8 cellular contexts compared by ENCODE assay signal in genomic region chr5:150413176-150413901, GRCh38. TPM values are rescaled to one million over a fixed set of nuclear protein-coding genes. Genes with fewer than 3 reads are reported as not detected.
DNase-seq lines count a peak whose midpoint lies in the region; ATAC-seq, FAIRE-seq and TF ChIP-seq lines count a peak whose summit lies in the region.

No MANE protein-coding gene starts in this region.

- H3K9ac ChIP-seq in iPS-15b (ENCODE audit: low read depth, low read length) (no peak overlapping the region), SK-N-SH (no peak overlapping the region)

- no peaks in the 10 kb centered on the region for H3K9me2 ChIP-seq in SK-N-SH

- H4K20me1 ChIP-seq in SK-N-SH (ENCODE audit: insufficient read depth) = no peaks in the 10 kb centered on the region

- H3K4me3 ChIP-seq in iPS-15b (ENCODE audit: low read depth, low read length) (peak overlapping the region; percentile 61), small intestine (ENCODE audit: low read depth in 1 of 2, low read length in 2 of 2) (peak overlapping the region in 1 of 2 donors; percentile 77), SK-N-SH (ENCODE audit: low read depth in 2 of 2, low read length in 1 of 2) (no peak overlapping the region)

- peak; percentile 44 for ATAC-seq in T-helper 17 cell

- no peak for TF ChIP-seq CTCF in SK-N-SH (IDR thresholded peaks at IDR 0.05)

- H3K4me1 Mint-ChIP-seq in T-helper 17 cell = peaks cover 33% of the 10 kb centered on the region

- H3K9me3 ChIP-seq in T-helper 17 cell (ENCODE audit: control insufficient read depth, low read length, poor library complexity, severe bottlenecking) (no peaks in the 10 kb centered on the region), iPS-15b (ENCODE audit: control insufficient read depth, insufficient read depth, low read length) (no peaks in the 10 kb centered on the region), small intestine (ENCODE audit: control insufficient read depth, low read depth) (no peaks in the 10 kb centered on the region), SK-N-SH (no peaks in the 10 kb centered on the region)

- H3K36me3 Mint-ChIP-seq in T-helper 17 cell (ENCODE audit: low read depth) = peaks cover 3% of the 10 kb centered on the region

- 40 to 50% (median 42%) methylated on average over 12 of the region's 12 CpGs for WGBS in small intestine, 3 donors
- WGBS in SK-N-SH (ENCODE audit: low lambda C conversion rate) = 93% methylated on average over 12 of the region's 12 CpGs

- H3K36me3 ChIP-seq in iPS-15b (ENCODE audit: control insufficient read depth, insufficient read depth, low read length) (no peaks in the 10 kb centered on the region), small intestine (ENCODE audit: control insufficient read depth in 2 of 2, insufficient read depth in 2 of 2, low read length in 2 of 2) (no peaks in the 10 kb centered on the region), SK-N-SH (replicated peaks in 1 of 2; ENCODE audit: control insufficient read depth in 1 of 2, insufficient read depth in 2 of 2, low read length in 1 of 2) (no peaks in the 10 kb centered on the region)

- peaks cover 15% of the 10 kb centered on the region for H3K4me1 ChIP-seq in iPS-15b (ENCODE audit: control insufficient read depth, insufficient read depth, low read length)
- H3K4me1 ChIP-seq in small intestine (ENCODE audit: control insufficient read depth in 2 of 2, insufficient read depth in 1 of 2, low read depth in 1 of 2, low read length in 1 of 2) = no peaks in the 10 kb centered on the region
- peaks cover 4 to 8% of the 10 kb centered on the region in 2 experiments; a peak in 3 of 4 replicates for H3K4me1 ChIP-seq in SK-N-SH (ENCODE audit: control insufficient read depth in 1 of 2, insufficient read depth in 2 of 2, low read depth in 1 of 2, low read length in 1 of 2)

- no peaks in the 10 kb centered on the region for H3K27me3 ChIP-seq in iPS-15b (ENCODE audit: control insufficient read depth, insufficient read depth, low read length)
- no peaks in the 10 kb centered on the region for H3K27me3 ChIP-seq in small intestine (ENCODE audit: control insufficient read depth in 2 of 2, insufficient read depth in 2 of 2, low read length in 2 of 2)
- no peaks in the 10 kb centered on the region for H3K27me3 ChIP-seq in SK-N-SH (ENCODE audit: insufficient read depth)

- DNase-seq in GM12891 (ENCODE audit: insufficient read length, low spot score) = no peak
- no peak for DNase-seq in T-helper 17 cell
- DNase-seq in small intestine = no peak
- DNase-seq in HUDEP-2 (lab: John Stamatoyannopoulos, UW; ENCODE audit: unreplicated experiment in 76 of 76) = no peak
- DNase-seq in T1000 (lab: John Stamatoyannopoulos, UW) = no peak
- DNase-seq in RKO (ENCODE audit: low spot score) = no peak
- no peak for DNase-seq in SK-N-SH

- H3K27ac Mint-ChIP-seq in T-helper 17 cell = peak overlapping the region; percentile 97

- peaks cover 8% of the 10 kb centered on the region for H3F3A ChIP-seq in SK-N-SH (replicated peaks; ENCODE audit: insufficient read depth)

- H2AFZ ChIP-seq in SK-N-SH (ENCODE audit: low read depth) = no peak overlapping the region

- H3K27me3 Mint-ChIP-seq in T-helper 17 cell = no peaks in the 10 kb centered on the region

- no peaks in the 10 kb centered on the region for H3K79me2 ChIP-seq in SK-N-SH (ENCODE audit: insufficient read depth)

- CTCF ChIA-PET in SK-N-SH (lab: Yijun Ruan, JAX) = interaction anchor here (1.0 to 1.5 kb wide), 3 partner anchors 23 to 85 kb away, joined by 3 to 4 read pairs (median 4); no protein-coding TSS in a partner anchor

- TF ChIP-seq RAD21 in SK-N-SH (IDR thresholded peaks at IDR 0.05; ENCODE audit: low read length) = no peak

- peak overlapping the region; percentile 92 for H3K4me3 Mint-ChIP-seq in T-helper 17 cell

- peak; percentile 56 for FAIRE-seq in GM12891 (lab: Jason Lieb, UNC)
- no peak for FAIRE-seq in small intestine (lab: Jason Lieb, UNC)

- no peak for TF ChIP-seq POLR2A in GM12891 (IDR thresholded peaks at IDR 0.05; ENCODE audit: low read depth, low read length)

- H3K27ac ChIP-seq in small intestine (ENCODE audit: low read depth in 1 of 2, low read length in 1 of 2) (peak overlapping the region; percentile 96), SK-N-SH (ENCODE audit: low read depth in 2 of 2, low read length in 1 of 2) (no peak overlapping the region)

- POLR2A ChIA-PET in SK-N-SH (lab: Yijun Ruan, JAX) = interaction anchor here (0.7 kb wide), 1 partner anchor 29 kb away, joined by 3 read pairs; no protein-coding TSS in a partner anchor

- no peak for TF ChIP-seq EP300 in SK-N-SH (IDR thresholded peaks at IDR 0.05; ENCODE audit: borderline replicate concordance in 1 of 2, low read depth in 1 of 2, low read length in 1 of 2)

- H3K4me2 ChIP-seq in SK-N-SH = no peak overlapping the region

TF ChIP-seq in GM12891, 5 proteins besides CTCF, POLR2A, EP300 and RAD21:
- TF ChIP-seq TAF1 (IDR thresholded peaks at IDR 0.05; ENCODE audit: low read depth, low read length) (no peak; the same call in none of the 2 replicates), PAX5 (IDR thresholded peaks at IDR 0.05; ENCODE audit: insufficient read depth, low read length, severe bottlenecking) (no peak), POLR2AphosphoS5 (IDR thresholded peaks at IDR 0.05; ENCODE audit: low read depth, low read length) (0 out of 2 replicates have a peak, but pooled peaks have one; percentile 39)

TF ChIP-seq in SK-N-SH, 30 proteins besides CTCF, POLR2A, EP300 and RAD21 (continues in another document):
- TF ChIP-seq REST (IDR thresholded peaks at IDR 0.05; ENCODE audit: low read depth, low read length) (no peak), YY1 (IDR thresholded peaks at IDR 0.05; ENCODE audit: low read depth) (no peak), ELF1 (IDR thresholded peaks at IDR 0.05) (no peak), GABPA (IDR thresholded peaks at IDR 0.05; ENCODE audit: low read depth) (no peak), SIN3A (IDR thresholded peaks at IDR 0.05; ENCODE audit: borderline replicate concordance, low read depth, low read length) (no peak), CHD2 (IDR thresholded peaks at IDR 0.05; ENCODE audit: low read length, partially characterized antibody) (no peak), USF1 (IDR thresholded peaks at IDR 0.05; ENCODE audit: borderline replicate concordance, low read depth) (no peak), SMC3 (IDR thresholded peaks at IDR 0.05; ENCODE audit: low read depth, low read length) (no peak), NRF1 (IDR thresholded peaks at IDR 0.05; ENCODE audit: low read depth, low read length) (no peak)

RNA-seq across cellular contexts. Expression of gene CD74, which starts 0.6 kb away (rescaled TPM):
- 7,750 TPM for polyA plus RNA-seq in GM12891 (2012; ENCODE audit: low read depth, missing spikeins)
- total RNA-seq in T-helper 17 cell = 100 to 1,000 TPM; 477 to 721 TPM
- polyA plus RNA-seq in small intestine = 100 to 1,000 TPM; 288 to 939 (median 792) TPM
- polyA plus RNA-seq in SK-N-SH (2012; rRNA removed) = 0.15 and 0.26 TPM in 2 replicates
- 0.06 and 0.13 TPM in 2 replicates for polyA plus RNA-seq in SK-N-SH (2012; cell fraction: cytosol; rRNA removed)
- 0.08 and 0.23 TPM in 2 replicates for polyA plus RNA-seq in SK-N-SH (2012; cell fraction: nucleus; rRNA removed)

RNA-seq across cellular contexts. Expression of gene RPS14, which starts 36.2 kb away (rescaled TPM):
- 5,398 TPM for polyA plus RNA-seq in GM12891 (2012; ENCODE audit: low read depth, missing spikeins)
- total RNA-seq in T-helper 17 cell = 1,000 to 10,000 TPM; 3,455 to 4,953 TPM
- polyA plus RNA-seq in small intestine (1,000 to 10,000 TPM; 2,980 to 5,825 (median 5,408) TPM), SK-N-SH (2012; rRNA removed) (10,227 and 11,441 TPM in 2 replicates)
- polyA plus RNA-seq in SK-N-SH (2012; cell fraction: cytosol; rRNA removed) = 12,920 and 13,251 TPM in 2 replicates
- 1,878 and 2,730 TPM in 2 replicates for polyA plus RNA-seq in SK-N-SH (2012; cell fraction: nucleus; rRNA removed)

RNA-seq across cellular contexts. Expression of gene TCOF1, which starts 55.8 kb away (rescaled TPM):
- 22.5 TPM for polyA plus RNA-seq in GM12891 (2012; ENCODE audit: low read depth, missing spikeins)
- total RNA-seq in T-helper 17 cell = 10 to 100 TPM; 49.2 to 57.3 TPM
- polyA plus RNA-seq in small intestine = 10 to 100 TPM; 18.3 to 29.7 (median 19.3) TPM
- 21.9 and 33.0 TPM in 2 replicates for polyA plus RNA-seq in SK-N-SH (2012; rRNA removed)
- 17.0 and 24.0 TPM in 2 replicates for polyA plus RNA-seq in SK-N-SH (2012; cell fraction: cytosol; rRNA removed)
- polyA plus RNA-seq in SK-N-SH (2012; cell fraction: nucleus; rRNA removed) = 92.6 and 94.3 TPM in 2 replicates

Comparison
In these comparisons a context has a peak if more than half of its experiments do, and no peak if none do; other contexts are left out.
1. H3K27ac ChIP-seq: peak in small intestine (2 of 2); none in SK-N-SH (0 of 2).
2. RNA of gene CD74, which starts 0.6 kb away (polyA plus RNA-seq): 288 to 939 TPM in small intestine; 0.06 to 0.26 TPM in SK-N-SH; every median in the first group is over 100 times any median in the second.